ENCODE assay signal across 1 cellular context in the genomic region with DNA sequence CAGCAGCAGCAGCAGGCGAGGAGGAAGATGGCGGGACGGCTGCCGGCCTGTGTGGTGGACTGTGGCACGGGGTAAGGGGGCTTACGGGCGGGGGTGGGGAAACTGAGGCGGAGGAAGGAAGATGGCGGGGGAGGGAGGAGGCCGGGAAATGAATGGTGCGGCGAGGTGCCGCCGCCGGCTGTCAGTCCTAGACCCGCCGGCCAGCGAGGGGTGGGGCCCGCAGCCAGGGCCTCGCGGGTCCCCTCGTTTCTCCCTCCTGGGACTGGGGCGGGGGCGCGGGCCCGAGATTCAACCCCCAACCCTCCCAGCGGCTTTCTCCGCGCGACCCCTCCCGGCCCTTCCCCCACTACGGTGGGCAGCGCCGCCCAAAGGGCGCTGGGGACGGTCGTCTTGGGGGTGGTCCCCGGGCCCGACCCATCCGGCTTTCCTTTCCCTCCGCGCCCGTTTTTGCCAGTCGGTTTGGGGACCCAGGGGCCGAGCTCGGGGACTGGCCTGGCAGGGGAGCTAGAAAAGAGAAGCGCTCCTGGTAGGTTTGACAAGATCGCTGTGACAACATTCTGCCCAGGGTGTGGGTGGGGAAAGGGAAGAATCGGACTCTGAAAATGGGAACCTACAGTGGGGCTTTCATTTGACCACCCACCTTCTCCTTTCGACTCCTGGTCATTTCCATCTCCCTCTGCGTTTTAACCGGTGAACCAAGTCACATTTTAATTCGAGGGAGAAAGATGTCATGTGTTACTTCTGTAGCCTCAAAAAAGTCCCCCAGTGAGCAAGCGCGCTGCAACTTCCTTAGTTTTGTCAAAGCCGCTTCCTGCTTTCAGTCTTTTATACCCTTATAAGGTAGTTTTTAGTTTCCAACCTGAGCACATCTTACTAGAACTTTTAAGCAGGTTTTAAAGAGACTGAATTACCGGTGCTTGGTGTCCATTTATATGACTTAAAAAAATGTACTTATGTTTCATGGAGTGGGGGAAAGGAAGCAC.
TF ChIP-seq lines count a peak whose summit lies in the region.

No MANE protein-coding gene starts in this region.

TF ChIP-seq in K562, 482 proteins besides CTCF, POLR2A, EP300 and RAD21 (continued from another document and continues in another):
- TF ChIP-seq FOSL1 (tag; conservative IDR thresholded peaks at IDR 0.05) (0 out of 2 replicates have a peak, but pooled peaks have one; percentile 2), FOXP1 (CRISPR knock-in tag; IDR thresholded peaks at IDR 0.05) (no peak), ZNF764 (CRISPR knock-in tag; IDR thresholded peaks at IDR 0.05; ENCODE audit: low read depth) (no peak), MXI1 (IDR thresholded peaks at IDR 0.05; ENCODE audit: low read depth, low read length) (no peak), SRF (CRISPR knock-in tag; IDR thresholded peaks at IDR 0.05) (peak; percentile 87 to 98), XRCC4 (IDR thresholded peaks at IDR 0.05; ENCODE audit: extremely low read depth, insufficient read depth, insufficient read length) (no peak), LARP7 (IDR thresholded peaks at IDR 0.05) (no peak), ZSCAN32 (CRISPR knock-in tag; IDR thresholded peaks at IDR 0.05) (0 out of 2 replicates have a peak, but pooled peaks have one; percentile 2), PHF20 (IDR thresholded peaks at IDR 0.05; ENCODE audit: partially characterized antibody) (no peak), ZSCAN29 (IDR thresholded peaks at IDR 0.05) (no peak), BACH1 (tag; IDR thresholded peaks at IDR 0.05) (peak; percentile 76; the same call in 1 of the 2 replicates), CC2D1A (IDR thresholded peaks at IDR 0.05) (no peak), SRSF7 (optimal IDR thresholded peaks at IDR 0.05; ENCODE audit: low read depth, low read length) (no peak), RFX1 (IDR thresholded peaks at IDR 0.05) (0 out of 2 replicates have a peak, but pooled peaks have one; percentile 10), HNRNPK (IDR thresholded peaks at IDR 0.05; ENCODE audit: low read depth, low read length, poor library complexity, severe bottlenecking) (no peak), ZC3H4 (CRISPR knock-in tag; IDR thresholded peaks at IDR 0.05; ENCODE audit: borderline replicate concordance) (peak; percentile 91; the same call in 1 of the 2 replicates), NR1H2 (CRISPR knock-in tag; IDR thresholded peaks at IDR 0.05) (0 out of 2 replicates have a peak, but pooled peaks have one; percentile 16), CXXC5 (CRISPR knock-in tag; IDR thresholded peaks at IDR 0.05) (no peak), KAT7 (CRISPR knock-in tag; IDR thresholded peaks at IDR 0.05; ENCODE audit: borderline replicate concordance) (peak; percentile 88; the same call in 1 of the 2 replicates), YBX1 (IDR thresholded peaks at IDR 0.05) (no peak), SAFB2 (IDR thresholded peaks at IDR 0.05; ENCODE audit: borderline replicate concordance, low read depth, low read length, severe bottlenecking) (no peak), CBX3 (IDR thresholded peaks at IDR 0.05; ENCODE audit: borderline replicate concordance in 1 of 2, low read length in 2 of 2) (no peak)
- TF ChIP-seq, protein P1, sequence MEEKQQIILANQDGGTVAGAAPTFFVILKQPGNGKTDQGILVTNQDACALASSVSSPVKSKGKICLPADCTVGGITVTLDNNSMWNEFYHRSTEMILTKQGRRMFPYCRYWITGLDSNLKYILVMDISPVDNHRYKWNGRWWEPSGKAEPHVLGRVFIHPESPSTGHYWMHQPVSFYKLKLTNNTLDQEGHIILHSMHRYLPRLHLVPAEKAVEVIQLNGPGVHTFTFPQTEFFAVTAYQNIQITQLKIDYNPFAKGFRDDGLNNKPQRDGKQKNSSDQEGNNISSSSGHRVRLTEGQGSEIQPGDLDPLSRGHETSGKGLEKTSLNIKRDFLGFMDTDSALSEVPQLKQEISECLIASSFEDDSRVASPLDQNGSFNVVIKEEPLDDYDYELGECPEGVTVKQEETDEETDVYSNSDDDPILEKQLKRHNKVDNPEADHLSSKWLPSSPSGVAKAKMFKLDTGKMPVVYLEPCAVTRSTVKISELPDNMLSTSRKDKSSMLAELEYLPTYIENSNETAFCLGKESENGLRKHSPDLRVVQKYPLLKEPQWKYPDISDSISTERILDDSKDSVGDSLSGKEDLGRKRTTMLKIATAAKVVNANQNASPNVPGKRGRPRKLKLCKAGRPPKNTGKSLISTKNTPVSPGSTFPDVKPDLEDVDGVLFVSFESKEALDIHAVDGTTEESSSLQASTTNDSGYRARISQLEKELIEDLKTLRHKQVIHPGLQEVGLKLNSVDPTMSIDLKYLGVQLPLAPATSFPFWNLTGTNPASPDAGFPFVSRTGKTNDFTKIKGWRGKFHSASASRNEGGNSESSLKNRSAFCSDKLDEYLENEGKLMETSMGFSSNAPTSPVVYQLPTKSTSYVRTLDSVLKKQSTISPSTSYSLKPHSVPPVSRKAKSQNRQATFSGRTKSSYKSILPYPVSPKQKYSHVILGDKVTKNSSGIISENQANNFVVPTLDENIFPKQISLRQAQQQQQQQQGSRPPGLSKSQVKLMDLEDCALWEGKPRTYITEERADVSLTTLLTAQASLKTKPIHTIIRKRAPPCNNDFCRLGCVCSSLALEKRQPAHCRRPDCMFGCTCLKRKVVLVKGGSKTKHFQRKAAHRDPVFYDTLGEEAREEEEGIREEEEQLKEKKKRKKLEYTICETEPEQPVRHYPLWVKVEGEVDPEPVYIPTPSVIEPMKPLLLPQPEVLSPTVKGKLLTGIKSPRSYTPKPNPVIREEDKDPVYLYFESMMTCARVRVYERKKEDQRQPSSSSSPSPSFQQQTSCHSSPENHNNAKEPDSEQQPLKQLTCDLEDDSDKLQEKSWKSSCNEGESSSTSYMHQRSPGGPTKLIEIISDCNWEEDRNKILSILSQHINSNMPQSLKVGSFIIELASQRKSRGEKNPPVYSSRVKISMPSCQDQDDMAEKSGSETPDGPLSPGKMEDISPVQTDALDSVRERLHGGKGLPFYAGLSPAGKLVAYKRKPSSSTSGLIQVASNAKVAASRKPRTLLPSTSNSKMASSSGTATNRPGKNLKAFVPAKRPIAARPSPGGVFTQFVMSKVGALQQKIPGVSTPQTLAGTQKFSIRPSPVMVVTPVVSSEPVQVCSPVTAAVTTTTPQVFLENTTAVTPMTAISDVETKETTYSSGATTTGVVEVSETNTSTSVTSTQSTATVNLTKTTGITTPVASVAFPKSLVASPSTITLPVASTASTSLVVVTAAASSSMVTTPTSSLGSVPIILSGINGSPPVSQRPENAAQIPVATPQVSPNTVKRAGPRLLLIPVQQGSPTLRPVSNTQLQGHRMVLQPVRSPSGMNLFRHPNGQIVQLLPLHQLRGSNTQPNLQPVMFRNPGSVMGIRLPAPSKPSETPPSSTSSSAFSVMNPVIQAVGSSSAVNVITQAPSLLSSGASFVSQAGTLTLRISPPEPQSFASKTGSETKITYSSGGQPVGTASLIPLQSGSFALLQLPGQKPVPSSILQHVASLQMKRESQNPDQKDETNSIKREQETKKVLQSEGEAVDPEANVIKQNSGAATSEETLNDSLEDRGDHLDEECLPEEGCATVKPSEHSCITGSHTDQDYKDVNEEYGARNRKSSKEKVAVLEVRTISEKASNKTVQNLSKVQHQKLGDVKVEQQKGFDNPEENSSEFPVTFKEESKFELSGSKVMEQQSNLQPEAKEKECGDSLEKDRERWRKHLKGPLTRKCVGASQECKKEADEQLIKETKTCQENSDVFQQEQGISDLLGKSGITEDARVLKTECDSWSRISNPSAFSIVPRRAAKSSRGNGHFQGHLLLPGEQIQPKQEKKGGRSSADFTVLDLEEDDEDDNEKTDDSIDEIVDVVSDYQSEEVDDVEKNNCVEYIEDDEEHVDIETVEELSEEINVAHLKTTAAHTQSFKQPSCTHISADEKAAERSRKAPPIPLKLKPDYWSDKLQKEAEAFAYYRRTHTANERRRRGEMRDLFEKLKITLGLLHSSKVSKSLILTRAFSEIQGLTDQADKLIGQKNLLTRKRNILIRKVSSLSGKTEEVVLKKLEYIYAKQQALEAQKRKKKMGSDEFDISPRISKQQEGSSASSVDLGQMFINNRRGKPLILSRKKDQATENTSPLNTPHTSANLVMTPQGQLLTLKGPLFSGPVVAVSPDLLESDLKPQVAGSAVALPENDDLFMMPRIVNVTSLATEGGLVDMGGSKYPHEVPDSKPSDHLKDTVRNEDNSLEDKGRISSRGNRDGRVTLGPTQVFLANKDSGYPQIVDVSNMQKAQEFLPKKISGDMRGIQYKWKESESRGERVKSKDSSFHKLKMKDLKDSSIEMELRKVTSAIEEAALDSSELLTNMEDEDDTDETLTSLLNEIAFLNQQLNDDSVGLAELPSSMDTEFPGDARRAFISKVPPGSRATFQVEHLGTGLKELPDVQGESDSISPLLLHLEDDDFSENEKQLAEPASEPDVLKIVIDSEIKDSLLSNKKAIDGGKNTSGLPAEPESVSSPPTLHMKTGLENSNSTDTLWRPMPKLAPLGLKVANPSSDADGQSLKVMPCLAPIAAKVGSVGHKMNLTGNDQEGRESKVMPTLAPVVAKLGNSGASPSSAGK (IDR thresholded peaks at IDR 0.05), result no peak
- TF ChIP-seq, protein P2, sequence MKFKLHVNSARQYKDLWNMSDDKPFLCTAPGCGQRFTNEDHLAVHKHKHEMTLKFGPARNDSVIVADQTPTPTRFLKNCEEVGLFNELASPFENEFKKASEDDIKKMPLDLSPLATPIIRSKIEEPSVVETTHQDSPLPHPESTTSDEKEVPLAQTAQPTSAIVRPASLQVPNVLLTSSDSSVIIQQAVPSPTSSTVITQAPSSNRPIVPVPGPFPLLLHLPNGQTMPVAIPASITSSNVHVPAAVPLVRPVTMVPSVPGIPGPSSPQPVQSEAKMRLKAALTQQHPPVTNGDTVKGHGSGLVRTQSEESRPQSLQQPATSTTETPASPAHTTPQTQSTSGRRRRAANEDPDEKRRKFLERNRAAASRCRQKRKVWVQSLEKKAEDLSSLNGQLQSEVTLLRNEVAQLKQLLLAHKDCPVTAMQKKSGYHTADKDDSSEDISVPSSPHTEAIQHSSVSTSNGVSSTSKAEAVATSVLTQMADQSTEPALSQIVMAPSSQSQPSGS (CRISPR knock-in tag; IDR thresholded peaks at IDR 0.05), result 0 out of 2 replicates have a peak, but pooled peaks have one; percentile 34
- TF ChIP-seq, protein P3, sequence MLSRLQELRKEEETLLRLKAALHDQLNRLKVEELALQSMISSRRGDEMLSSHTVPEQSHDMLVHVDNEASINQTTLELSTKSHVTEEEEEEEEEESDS (CRISPR knock-in tag; IDR thresholded peaks at IDR 0.05), result no peak
- TF ChIP-seq, protein P4, sequence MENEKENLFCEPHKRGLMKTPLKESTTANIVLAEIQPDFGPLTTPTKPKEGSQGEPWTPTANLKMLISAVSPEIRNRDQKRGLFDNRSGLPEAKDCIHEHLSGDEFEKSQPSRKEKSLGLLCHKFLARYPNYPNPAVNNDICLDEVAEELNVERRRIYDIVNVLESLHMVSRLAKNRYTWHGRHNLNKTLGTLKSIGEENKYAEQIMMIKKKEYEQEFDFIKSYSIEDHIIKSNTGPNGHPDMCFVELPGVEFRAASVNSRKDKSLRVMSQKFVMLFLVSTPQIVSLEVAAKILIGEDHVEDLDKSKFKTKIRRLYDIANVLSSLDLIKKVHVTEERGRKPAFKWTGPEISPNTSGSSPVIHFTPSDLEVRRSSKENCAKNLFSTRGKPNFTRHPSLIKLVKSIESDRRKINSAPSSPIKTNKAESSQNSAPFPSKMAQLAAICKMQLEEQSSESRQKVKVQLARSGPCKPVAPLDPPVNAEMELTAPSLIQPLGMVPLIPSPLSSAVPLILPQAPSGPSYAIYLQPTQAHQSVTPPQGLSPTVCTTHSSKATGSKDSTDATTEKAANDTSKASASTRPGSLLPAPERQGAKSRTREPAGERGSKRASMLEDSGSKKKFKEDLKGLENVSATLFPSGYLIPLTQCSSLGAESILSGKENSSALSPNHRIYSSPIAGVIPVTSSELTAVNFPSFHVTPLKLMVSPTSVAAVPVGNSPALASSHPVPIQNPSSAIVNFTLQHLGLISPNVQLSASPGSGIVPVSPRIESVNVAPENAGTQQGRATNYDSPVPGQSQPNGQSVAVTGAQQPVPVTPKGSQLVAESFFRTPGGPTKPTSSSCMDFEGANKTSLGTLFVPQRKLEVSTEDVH (IDR thresholded peaks at IDR 0.05; ENCODE audit: low read depth, partially characterized antibody), result no peak
- TF ChIP-seq, protein P5, sequence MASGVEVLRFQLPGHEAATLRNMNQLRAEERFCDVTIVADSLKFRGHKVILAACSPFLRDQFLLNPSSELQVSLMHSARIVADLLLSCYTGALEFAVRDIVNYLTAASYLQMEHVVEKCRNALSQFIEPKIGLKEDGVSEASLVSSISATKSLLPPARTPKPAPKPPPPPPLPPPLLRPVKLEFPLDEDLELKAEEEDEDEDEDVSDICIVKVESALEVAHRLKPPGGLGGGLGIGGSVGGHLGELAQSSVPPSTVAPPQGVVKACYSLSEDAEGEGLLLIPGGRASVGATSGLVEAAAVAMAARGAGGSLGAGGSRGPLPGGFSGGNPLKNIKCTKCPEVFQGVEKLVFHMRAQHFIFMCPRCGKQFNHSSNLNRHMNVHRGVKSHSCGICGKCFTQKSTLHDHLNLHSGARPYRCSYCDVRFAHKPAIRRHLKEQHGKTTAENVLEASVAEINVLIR (CRISPR knock-in tag; IDR thresholded peaks at IDR 0.05), result no peak
- TF ChIP-seq, protein P6, sequence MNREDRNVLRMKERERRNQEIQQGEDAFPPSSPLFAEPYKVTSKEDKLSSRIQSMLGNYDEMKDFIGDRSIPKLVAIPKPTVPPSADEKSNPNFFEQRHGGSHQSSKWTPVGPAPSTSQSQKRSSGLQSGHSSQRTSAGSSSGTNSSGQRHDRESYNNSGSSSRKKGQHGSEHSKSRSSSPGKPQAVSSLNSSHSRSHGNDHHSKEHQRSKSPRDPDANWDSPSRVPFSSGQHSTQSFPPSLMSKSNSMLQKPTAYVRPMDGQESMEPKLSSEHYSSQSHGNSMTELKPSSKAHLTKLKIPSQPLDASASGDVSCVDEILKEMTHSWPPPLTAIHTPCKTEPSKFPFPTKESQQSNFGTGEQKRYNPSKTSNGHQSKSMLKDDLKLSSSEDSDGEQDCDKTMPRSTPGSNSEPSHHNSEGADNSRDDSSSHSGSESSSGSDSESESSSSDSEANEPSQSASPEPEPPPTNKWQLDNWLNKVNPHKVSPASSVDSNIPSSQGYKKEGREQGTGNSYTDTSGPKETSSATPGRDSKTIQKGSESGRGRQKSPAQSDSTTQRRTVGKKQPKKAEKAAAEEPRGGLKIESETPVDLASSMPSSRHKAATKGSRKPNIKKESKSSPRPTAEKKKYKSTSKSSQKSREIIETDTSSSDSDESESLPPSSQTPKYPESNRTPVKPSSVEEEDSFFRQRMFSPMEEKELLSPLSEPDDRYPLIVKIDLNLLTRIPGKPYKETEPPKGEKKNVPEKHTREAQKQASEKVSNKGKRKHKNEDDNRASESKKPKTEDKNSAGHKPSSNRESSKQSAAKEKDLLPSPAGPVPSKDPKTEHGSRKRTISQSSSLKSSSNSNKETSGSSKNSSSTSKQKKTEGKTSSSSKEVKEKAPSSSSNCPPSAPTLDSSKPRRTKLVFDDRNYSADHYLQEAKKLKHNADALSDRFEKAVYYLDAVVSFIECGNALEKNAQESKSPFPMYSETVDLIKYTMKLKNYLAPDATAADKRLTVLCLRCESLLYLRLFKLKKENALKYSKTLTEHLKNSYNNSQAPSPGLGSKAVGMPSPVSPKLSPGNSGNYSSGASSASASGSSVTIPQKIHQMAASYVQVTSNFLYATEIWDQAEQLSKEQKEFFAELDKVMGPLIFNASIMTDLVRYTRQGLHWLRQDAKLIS (CRISPR knock-in tag; IDR thresholded peaks at IDR 0.05), result peak; percentile 66; the same call in 1 of the 2 replicates
